ENCODE assay signal across 18 cellular contexts in the genomic region with DNA sequence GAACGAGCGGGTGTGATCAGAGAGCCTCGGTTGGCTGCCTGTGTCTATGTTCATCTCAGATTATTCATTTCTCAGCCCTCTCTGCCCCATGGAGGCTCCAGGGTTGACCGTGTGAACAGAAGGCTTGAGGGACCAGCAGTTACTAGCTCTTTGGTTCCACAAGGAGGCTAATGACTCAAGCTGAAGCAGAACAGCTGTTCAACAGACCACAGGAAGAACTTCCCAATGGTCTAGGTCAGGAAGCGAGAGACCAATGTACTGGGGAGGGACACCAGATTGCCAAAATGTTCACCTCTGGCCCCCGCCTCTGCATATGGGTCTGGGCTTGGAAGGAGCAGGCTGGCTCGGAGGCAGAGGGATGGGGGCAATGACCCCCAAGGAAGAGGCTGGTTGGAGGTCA.
"Had no signal": no experiment of that assay in that cellular context is flagged by ENCODE, and none has a peak within 500 bp of the region (broad histone marks: within the 10 kb centered on the region; RNA-seq: fewer than 3 reads in every experiment).

No MANE protein-coding gene starts in this region.

- H3K9me3 Mint-ChIP-seq: activated naive CD4-positive, alpha-beta T cell treated with anti-CD3 and anti-CD28 coated beads, Interleukin-2, amount 10 ng/mL, durations not matched to agents 7 days and 5 days; activated T-helper 2 cell treated with anti-CD3 and anti-CD28 coated beads, Interferon-gamma antibody, Interleukin-2, Interleukin-4, amounts not matched to agents 10 μg/mL and 5 μg/mL and 100 μg/mL, durations not matched to agents 14 hours and 24 hours and 36 hours; naive B cell had no signal

- H3K4me3 Mint-ChIP-seq: activated naive CD4-positive, alpha-beta T cell treated with anti-CD3 and anti-CD28 coated beads, Interleukin-2, amount 10 ng/mL, durations not matched to agents 7 days and 5 days; naive B cell had no signal

- H3K27ac ChIP-seq: colonic mucosa, SK-N-MC had no signal

- H3K27me3 ChIP-seq: colonic mucosa, tibial nerve had no signal

- ATAC-seq: esophagus mucosa had no signal

- DNase-seq: activated CD4-positive, CD25-positive, alpha-beta regulatory T cell treated with anti-CD3 and anti-CD28 coated beads, Interleukin-2, amount 50 U/mL, for 72 hours; activated naive CD4-positive, alpha-beta T cell treated with anti-CD3 and anti-CD28 coated beads, Interleukin-2, amount 10 ng/mL, durations not matched to agents 7 days and 5 days; colonic mucosa; hypothalamus; kidney glomerular epithelial cell; midbrain; naive B cell; nucleus accumbens; posterior cingulate gyrus; stimulated activated CD4-positive, alpha-beta T cell treated with anti-CD3 and anti-CD28 coated beads, Interleukin-15, amount 100 ng/mL, for 24 hours; stimulated activated CD4-positive, alpha-beta T cell treated with anti-CD3 and anti-CD28 coated beads, Interleukin-4, amount 100 ng/mL, for 1 hour; stimulated activated naive CD4-positive, alpha-beta T cell treated with Interleukin-2 at 50 U/mL for 16 hours; substantia nigra; T-helper 9 cell had no signal

- H3K27me3 Mint-ChIP-seq: activated naive CD4-positive, alpha-beta T cell treated with anti-CD3 and anti-CD28 coated beads, Interleukin-2, amount 10 ng/mL, durations not matched to agents 7 days and 5 days; naive B cell had no signal

- H3K27ac Mint-ChIP-seq: activated T-helper 2 cell treated with anti-CD3 and anti-CD28 coated beads, Interferon-gamma antibody, Interleukin-2, Interleukin-4, amounts not matched to agents 10 μg/mL and 5 μg/mL and 100 μg/mL, durations not matched to agents 14 hours and 24 hours and 36 hours had no signal

- H3K4me1 ChIP-seq: colonic mucosa had no signal

- H3K9me3 ChIP-seq: colonic mucosa, tibial nerve had no signal

- H3K4me3 ChIP-seq: colonic mucosa, SK-N-MC, tibial nerve had no signal
